ENCODE assay signal across 2 cellular contexts in the genomic region with DNA sequence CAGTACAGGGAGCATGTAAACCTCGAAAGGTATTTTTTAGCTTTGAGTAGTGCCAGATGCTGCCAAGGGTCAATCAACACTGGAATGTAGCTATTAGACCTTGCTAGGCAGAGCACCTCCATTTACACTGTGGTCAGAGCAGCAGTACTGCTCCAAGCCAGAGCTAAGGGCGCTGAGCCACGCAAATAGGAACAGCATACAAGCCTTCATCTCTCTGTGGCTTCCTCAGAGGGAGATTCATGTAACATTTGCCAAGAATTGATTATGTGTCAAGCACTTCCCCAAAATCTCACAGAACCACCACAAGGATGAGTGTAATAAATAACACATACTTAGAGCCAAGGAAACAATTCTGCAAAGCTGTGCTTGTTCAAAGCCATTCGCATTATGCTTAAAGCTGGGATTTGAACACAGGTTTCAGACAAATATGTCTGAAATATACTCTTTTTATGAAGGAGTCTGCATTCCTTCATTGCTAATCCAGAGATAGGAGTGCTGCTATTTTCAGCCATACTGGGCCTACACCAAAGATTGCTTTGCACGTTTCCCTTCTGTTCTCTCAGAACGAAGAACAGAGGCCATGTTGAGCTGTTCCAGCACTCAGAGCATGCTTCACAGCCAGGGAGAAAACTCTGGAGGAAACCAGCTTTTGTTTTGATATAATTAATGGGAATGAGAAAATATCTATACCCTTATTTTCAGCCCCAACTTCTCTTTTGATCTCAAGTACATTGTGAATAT.
TF ChIP-seq lines count a peak whose summit lies in the region.

No MANE protein-coding gene starts in this region.

TF ChIP-seq in HepG2, 621 proteins besides CTCF, POLR2A, EP300 and RAD21 (continued from another document):
- TF ChIP-seq ZFY (CRISPR knock-in tag; IDR thresholded peaks at IDR 0.05), result no peak
- TF ChIP-seq ZNF431 (CRISPR knock-in tag; IDR thresholded peaks at IDR 0.05; ENCODE audit: borderline replicate concordance, low read depth), result no peak
- TF ChIP-seq, protein P1, sequence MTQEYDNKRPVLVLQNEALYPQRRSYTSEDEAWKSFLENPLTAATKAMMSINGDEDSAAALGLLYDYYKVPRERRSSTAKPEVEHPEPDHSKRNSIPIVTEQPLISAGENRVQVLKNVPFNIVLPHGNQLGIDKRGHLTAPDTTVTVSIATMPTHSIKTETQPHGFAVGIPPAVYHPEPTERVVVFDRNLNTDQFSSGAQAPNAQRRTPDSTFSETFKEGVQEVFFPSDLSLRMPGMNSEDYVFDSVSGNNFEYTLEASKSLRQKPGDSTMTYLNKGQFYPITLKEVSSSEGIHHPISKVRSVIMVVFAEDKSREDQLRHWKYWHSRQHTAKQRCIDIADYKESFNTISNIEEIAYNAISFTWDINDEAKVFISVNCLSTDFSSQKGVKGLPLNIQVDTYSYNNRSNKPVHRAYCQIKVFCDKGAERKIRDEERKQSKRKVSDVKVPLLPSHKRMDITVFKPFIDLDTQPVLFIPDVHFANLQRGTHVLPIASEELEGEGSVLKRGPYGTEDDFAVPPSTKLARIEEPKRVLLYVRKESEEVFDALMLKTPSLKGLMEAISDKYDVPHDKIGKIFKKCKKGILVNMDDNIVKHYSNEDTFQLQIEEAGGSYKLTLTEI (CRISPR knock-in tag; conservative IDR thresholded peaks at IDR 0.05), result no peak

TF ChIP-seq in K562, 482 proteins besides CTCF, POLR2A, EP300 and RAD21 (continued from another document):
- TF ChIP-seq, protein P2, sequence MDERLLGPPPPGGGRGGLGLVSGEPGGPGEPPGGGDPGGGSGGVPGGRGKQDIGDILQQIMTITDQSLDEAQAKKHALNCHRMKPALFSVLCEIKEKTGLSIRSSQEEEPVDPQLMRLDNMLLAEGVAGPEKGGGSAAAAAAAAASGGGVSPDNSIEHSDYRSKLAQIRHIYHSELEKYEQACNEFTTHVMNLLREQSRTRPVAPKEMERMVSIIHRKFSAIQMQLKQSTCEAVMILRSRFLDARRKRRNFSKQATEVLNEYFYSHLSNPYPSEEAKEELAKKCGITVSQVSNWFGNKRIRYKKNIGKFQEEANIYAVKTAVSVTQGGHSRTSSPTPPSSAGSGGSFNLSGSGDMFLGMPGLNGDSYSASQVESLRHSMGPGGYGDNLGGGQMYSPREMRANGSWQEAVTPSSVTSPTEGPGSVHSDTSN (CRISPR knock-in tag; IDR thresholded peaks at IDR 0.05; ENCODE audit: low read depth), result no peak
- TF ChIP-seq, protein P2 (tag; conservative IDR thresholded peaks at IDR 0.05; ENCODE audit: low read depth), result peak; percentile 38; the same call in 1 of the 2 replicates
- TF ChIP-seq SPI1 (IDR thresholded peaks at IDR 0.05; ENCODE audit: borderline replicate concordance, low read depth, low read length) (0 out of 2 replicates have a peak, but pooled peaks have one; percentile 14), HSF4 (CRISPR knock-in tag; IDR thresholded peaks at IDR 0.05; ENCODE audit: borderline replicate concordance) (no peak)
